8 cellular contexts compared by ENCODE assay signal in genomic region chr9:28775-29174, GRCh38. TPM values are rescaled to one million over a fixed set of nuclear protein-coding genes. Genes with fewer than 3 reads are reported as not detected.
DNase-seq lines count a peak whose midpoint lies in the region; ATAC-seq and TF ChIP-seq lines count a peak whose summit lies in the region.
"Not testable (repeated sequence)": the region's sequence is repeated elsewhere in the genome, so short reads cannot be mapped to it uniquely, and the experiment has no call there.

No MANE protein-coding gene starts in this region.

- H3K27ac Mint-ChIP-seq in HFFc6, result not testable (repeated sequence)

- intact Hi-C loops in PC-3 (cut with micrococcal nuclease); esophagus muscularis mucosa (cut with DNase I); tibial artery (cut with DNase I; ENCODE audit: low total_unique reads): not testable (repeated sequence)

- not testable (repeated sequence) for H3K27me3 Mint-ChIP-seq in HFFc6 (ENCODE audit: insufficient read depth)

- not testable (repeated sequence) for H3K9me3 Mint-ChIP-seq in HFFc6

- not testable (repeated sequence) for TF ChIP-seq CTCF in BJ (IDR thresholded peaks at IDR 0.05; ENCODE audit: insufficient read depth, low read depth, low read length); HFFc6 (IDR thresholded peaks at IDR 0.05); PC-3 (conservative IDR thresholded peaks at IDR 0.05; ENCODE audit: low read depth, low read length); astrocyte of the spinal cord (IDR thresholded peaks at IDR 0.05; ENCODE audit: low read depth, low read length); esophagus muscularis mucosa (IDR thresholded peaks at IDR 0.05); neutrophil (IDR thresholded peaks at IDR 0.05); tibial artery (IDR thresholded peaks at IDR 0.05)

- TF ChIP-seq POLR2A in esophagus muscularis mucosa (IDR thresholded peaks at IDR 0.05; ENCODE audit: low read depth), result not testable (repeated sequence)

- H3K9me2 ChIP-seq in PC-3 (replicated peaks; ENCODE audit: low read length), result not testable (repeated sequence)

- not testable (repeated sequence) for H3K36me3 ChIP-seq in BJ (ENCODE audit: control insufficient read depth, insufficient read depth, low read length); PC-3 (ENCODE audit: low read depth, low read length); esophagus muscularis mucosa; iPS-15b (ENCODE audit: control insufficient read depth, insufficient read depth, low read length); neutrophil; tibial artery

- H3K4me3 Mint-ChIP-seq in HFFc6, result 0 out of 2 replicates have a peak overlapping the region, but pooled peaks have one; percentile 20

- not testable (repeated sequence) for TF ChIP-seq EP300 in esophagus muscularis mucosa (IDR thresholded peaks at IDR 0.05)

- DNase-seq in BJ (ENCODE audit: low read depth); HFFc6; PC-3; astrocyte of the spinal cord (ENCODE audit: low read depth, low spot score); esophagus muscularis mucosa (ENCODE audit: extremely low spot score); tibial artery: not testable (repeated sequence)

- not testable (repeated sequence) for BruUV-seq in PC-3 (replicated peaks; lab: Mats Ljungman, UMichigan)

- not testable (repeated sequence) for H3K4me1 ChIP-seq in PC-3 (ENCODE audit: insufficient read depth, low read length); esophagus muscularis mucosa; iPS-15b (ENCODE audit: control insufficient read depth, insufficient read depth, low read length); neutrophil (ENCODE audit: control insufficient read depth in 1 of 2, insufficient read depth in 1 of 2, low read depth in 1 of 2, low read length in 1 of 2); tibial artery

- not testable (repeated sequence) for H3F3A ChIP-seq in PC-3 (ENCODE audit: low read length, unreplicated experiment)

- not testable (repeated sequence) for H3K4me1 Mint-ChIP-seq in HFFc6 (ENCODE audit: low read depth)

- not testable (repeated sequence) for H3K4me2 ChIP-seq in PC-3 (ENCODE audit: low read length)

- not testable (repeated sequence) for H3K27me3 ChIP-seq in BJ (ENCODE audit: control insufficient read depth, insufficient read depth, low read length); PC-3 (ENCODE audit: low read length); esophagus muscularis mucosa; iPS-15b (ENCODE audit: control insufficient read depth, insufficient read depth, low read length); neutrophil; tibial artery

- WGBS in esophagus muscularis mucosa, result no CpG with 5 or more reads among the region's 30 CpGs

- not testable (repeated sequence) for H3K36me3 Mint-ChIP-seq in HFFc6 (ENCODE audit: low read depth)

- CTCF ChIA-PET in BJ (lab: Yijun Ruan, JAX); PC-3 (lab: Charles Lee): not testable (repeated sequence)

- in situ Hi-C loops in astrocyte of the spinal cord (cut with HindIII; ENCODE audit: low sequenced_read_pairs), result not testable (repeated sequence)

- H3K9ac ChIP-seq in PC-3 (ENCODE audit: low read length); iPS-15b (ENCODE audit: low read depth, low read length): not testable (repeated sequence)

- H3K27ac ChIP-seq in PC-3 (ENCODE audit: low read length); esophagus muscularis mucosa (replicated peaks in 1 of 4); tibial artery: not testable (repeated sequence)
- peak overlapping the region; percentile 42 for H3K27ac ChIP-seq in neutrophil

- ATAC-seq in PC-3, result not testable (repeated sequence)

- H3K4me3 ChIP-seq in BJ (ENCODE audit: low read depth, low read length) (peak overlapping the region; percentile 46), PC-3 (ENCODE audit: low read length) (peak overlapping the region; percentile 59), astrocyte of the spinal cord (ENCODE audit: low read depth, low read length) (peak overlapping the region; percentile 32), esophagus muscularis mucosa (peak overlapping the region; percentile 35 to 59 (median 50)), iPS-15b (ENCODE audit: low read depth, low read length) (peak overlapping the region; percentile 41), neutrophil (ENCODE audit: low read depth in 1 of 2, low read length in 1 of 2) (peak overlapping the region; percentile 36 to 44), tibial artery (peak overlapping the region; percentile 37 to 51)

- not testable (repeated sequence) for H3K9me3 ChIP-seq in PC-3 (ENCODE audit: low read length); esophagus muscularis mucosa; iPS-15b (ENCODE audit: control insufficient read depth, insufficient read depth, low read length); neutrophil; tibial artery

- H2AFZ ChIP-seq in PC-3 (ENCODE audit: low read length), result not testable (repeated sequence)

- POLR2A ChIA-PET in BJ (lab: Charles Lee); PC-3 (lab: Charles Lee; ENCODE audit: unreplicated experiment): not testable (repeated sequence)

- H4K20me1 ChIP-seq in PC-3 (ENCODE audit: low read length), result not testable (repeated sequence)

- not testable (repeated sequence) for H3K79me2 ChIP-seq in PC-3 (ENCODE audit: low read length)

RNA-seq across cellular contexts. Expression of gene WASHC1, which starts 0.5 kb away (rescaled TPM):
- 7.2 and 10.8 TPM in 2 replicates for polyA plus RNA-seq in BJ (2011; rRNA removed)
- 4.8 and 9.2 TPM in 2 replicates for polyA minus RNA-seq in BJ (2011; rRNA and poly(A)+ RNA removed)
- 1 to 10 TPM; 5.8 to 8.9 (median 7.4) TPM for total RNA-seq in HFFc6 (2021; fragmentation: NEBNext Ultra II Directional; extraction: Animal tissue kit (Norgen Biotek cat#: 25700))
- total RNA-seq in PC-3 (2014; rRNA removed) (21.7 and 22.9 TPM in 2 replicates), esophagus muscularis mucosa (1 to 10 TPM; 3.0 to 9.6 (median 6.5) TPM)
